Comparison of ENCODE assay signal across 8 cellular contexts in the genomic region with DNA sequence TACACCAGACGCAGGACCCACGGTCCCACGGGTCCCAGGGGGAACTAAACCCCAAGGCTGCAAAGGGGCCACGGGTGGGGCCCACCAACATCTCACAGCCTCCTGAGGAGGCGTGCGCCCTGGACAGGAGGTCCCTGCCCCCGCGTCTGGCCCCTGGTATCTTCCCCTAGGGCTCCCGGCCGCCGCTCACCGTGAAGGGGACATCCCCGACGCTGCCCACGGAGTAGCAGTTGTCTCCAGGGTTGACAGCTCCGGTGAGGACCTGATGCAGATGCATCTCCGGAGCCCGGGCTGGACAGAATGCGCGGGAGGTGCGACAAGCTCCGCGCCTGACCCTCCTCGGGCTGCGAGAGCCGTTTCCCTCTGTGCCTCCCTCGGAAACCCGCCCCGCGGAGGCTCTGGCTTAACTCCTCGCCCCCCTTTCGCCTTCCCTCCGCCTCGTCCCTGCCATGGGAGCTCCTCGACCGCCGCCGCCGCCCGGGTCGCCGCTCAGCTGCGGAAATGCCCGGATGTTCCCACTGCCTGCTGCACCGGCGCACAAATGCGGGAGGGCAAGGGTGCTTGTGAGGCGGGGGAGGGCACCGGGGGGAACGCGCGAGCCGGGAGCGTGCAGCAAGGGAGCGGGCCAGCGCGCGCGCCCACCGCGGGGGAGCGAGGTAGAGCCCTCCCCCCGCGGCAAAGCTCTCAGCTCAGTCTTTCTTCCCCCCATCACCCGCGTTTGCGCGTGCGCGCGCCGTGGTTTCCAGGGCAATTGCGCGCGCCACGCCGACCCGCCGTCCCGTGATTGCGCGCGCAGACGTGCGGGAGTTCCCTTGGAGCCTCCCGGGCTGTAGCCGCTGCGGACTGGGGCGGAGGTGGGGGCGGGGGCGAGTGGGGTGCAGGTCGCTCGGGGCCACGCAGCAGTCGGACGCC.
A peak's percentile ranks its signal among the peaks of the same experiment; 100 is the strongest.
DNase-seq lines count a peak whose midpoint lies in the region; ATAC-seq lines count a peak whose summit lies in the region.

Gene DMXL2 (minus strand): TSS at position 503 of the 912 bp plus-strand sequence. CDS start 226 bp downstream, at position 277.

- H3K27ac ChIP-seq in cingulate gyrus (ENCODE audit: low read depth, low read length), result peak within 1 kb of the TSS; percentile 62

- peak; percentile 82 for DNase-seq in SIG-M5 treated with dmso at 0.1 percent for 504 hours (lab: John Stamatoyannopoulos, UW; ENCODE audit: unreplicated experiment)
- DNase-seq in SIG-M5 (lab: John Stamatoyannopoulos, UW), result no peak
- DNase-seq in NCI-H2227 treated with DMSO at 0.1 percent for 48 hours (lab: John Stamatoyannopoulos, UW), result peak; percentile 90
- DNase-seq in activated CD4-positive, alpha-beta T cell treated with anti-CD3 and anti-CD28 coated beads for 48 hours, result peak; percentile 83
- DNase-seq in kidney glomerular epithelial cell (lab: John Stamatoyannopoulos, UW), result peak; percentile 88
- peak; percentile 50 to 64 for DNase-seq in stimulated activated CD4-positive, alpha-beta T cell treated with anti-CD3 and anti-CD28 coated beads, Interleukin-15, amount 100 ng/mL, for 48 hours (ENCODE audit: low read depth in 2 of 2)

- ATAC-seq in HG03066 (IDR thresholded peaks at IDR 0.05; ENCODE audit: low read depth, unreplicated experiment), result peak; percentile 48
